ENCODE assay signal across 10 cellular contexts in genomic region chr7:1919539-1920265, GRCh38.
DNase-seq lines count a peak whose midpoint lies in the region; ATAC-seq, FAIRE-seq and TF ChIP-seq lines count a peak whose summit lies in the region.
"Had no signal": no experiment of that assay in that cellular context is flagged by ENCODE, and none has a peak within 500 bp of the region (broad histone marks: within the 10 kb centered on the region; RNA-seq: fewer than 3 reads in every experiment).

No MANE protein-coding gene starts in this region.

- TF ChIP-seq POLR2A in K562 (conservative IDR thresholded peaks at IDR 0.05): no peak

- ATAC-seq in Right ventricle myocardium inferior (peak; percentile 78), K562 (no peak), GM18502 (IDR thresholded peaks at IDR 0.05; ENCODE audit: poor library complexity, unreplicated experiment) (no peak), GM18861 (IDR thresholded peaks at IDR 0.05; ENCODE audit: unreplicated experiment) (no peak), GM19397 (IDR thresholded peaks at IDR 0.05; ENCODE audit: unreplicated experiment) (no peak)

- no peak for FAIRE-seq in K562 (lab: Jason Lieb, UNC)

- no TSS peak for BruUV-seq in K562 (replicated peaks; lab: Mats Ljungman, UMichigan)

- intact Hi-C loops in Right ventricle myocardium inferior (cut with DNase I): loop anchor here (10.0 kb wide), 1 partner anchor 105 kb away; no protein-coding TSS in a partner anchor
- intact Hi-C loops in cardiac septum (cut with DNase I): no loop called here
- intact Hi-C loops in K562 (cut with micrococcal nuclease): no loop called here

- H3K27me3 ChIP-seq in K562 (ENCODE audit: control insufficient read depth in 2 of 2, insufficient read depth in 2 of 2, low read length in 2 of 2): no peaks in the 10 kb centered on the region
- no peaks in the 10 kb centered on the region for H3K27me3 ChIP-seq in SJCRH30
- H3K27me3 ChIP-seq: breast epithelium had no signal

- H3K27ac ChIP-seq in K562 (ENCODE audit: extremely low read depth, low read depth, low read length) (no peak overlapping the region), SJCRH30 (no peak overlapping the region)
- H3K27ac ChIP-seq: breast epithelium had no signal

- no peak for TF ChIP-seq EP300 in K562 (IDR thresholded peaks at IDR 0.05; ENCODE audit: low read length)

- H4K20me1 ChIP-seq in K562 (replicated peaks; ENCODE audit: control insufficient read depth, insufficient read depth, low read length): no peaks in the 10 kb centered on the region

- DNase-seq in Right ventricle myocardium inferior (ENCODE audit: missing footprints) (peak; percentile 74), cardiac septum (ENCODE audit: low spot score) (no peak), K562 (ENCODE audit: extremely low read depth in 1 of 4, low spot score in 3 of 4) (no peak), midbrain (lab: John Stamatoyannopoulos, UW) (peak; percentile 79), SJCRH30 (no peak)
- DNase-seq: SHP77 had no signal

- H3K4me2 ChIP-seq in K562 (ENCODE audit: insufficient read depth, low read length): no peak overlapping the region

- H3K4me1 ChIP-seq in K562 (replicated peaks in 1 of 2; ENCODE audit: control insufficient read depth in 2 of 2, insufficient read depth in 2 of 2, low read length in 2 of 2) (peaks cover 0 to 54% of the 10 kb centered on the region in 2 experiments; a peak in 2 of 5 replicates), SJCRH30 (no peaks in the 10 kb centered on the region)
- H3K4me1 ChIP-seq: breast epithelium had no signal

- H3K9me1 ChIP-seq in K562 (ENCODE audit: control insufficient read depth, insufficient read depth, low read length): peaks cover 3% of the 10 kb centered on the region

- in situ Hi-C loops in K562 (cut with MboI): no loop called here

- H3K4me3 ChIP-seq in K562 (no peak overlapping the region), SJCRH30 (no peak overlapping the region)

- TF ChIP-seq RAD21 in K562 (CRISPR knock-in tag; conservative IDR thresholded peaks at IDR 0.05 in 1 of 2, IDR thresholded peaks at IDR 0.05 in 1 of 2): no peak

- POLR2A ChIA-PET in K562 (lab: Yijun Ruan, JAX): interaction anchor here (0.5 kb wide), 1 partner anchor 20 kb away, joined by 4 read pairs; no protein-coding TSS in a partner anchor

- CTCF ChIA-PET in K562 (lab: Yijun Ruan, JAX; ENCODE audit: low intra/inter-chr PET ratio): no interaction called here

- TF ChIP-seq CTCF in K562 (IDR thresholded peaks at IDR 0.05 in 2 of 3, conservative IDR thresholded peaks at IDR 0.05 in 1 of 3; ENCODE audit: insufficient read depth in 2 of 3, low read depth in 1 of 3, low read length in 3 of 3): no peak

- H2AFZ ChIP-seq in K562 (ENCODE audit: low read depth, low read length): no peak overlapping the region

- peak overlapping the region in 1 of 2 experiments; percentile 58; a peak in 2 of 4 replicates for H3K9ac ChIP-seq in K562 (ENCODE audit: insufficient read depth in 1 of 2, low read depth in 2 of 2, low read length in 2 of 2)

- no peaks in the 10 kb centered on the region for H3K9me3 ChIP-seq in K562 (replicated peaks; ENCODE audit: control insufficient read depth, insufficient read depth, low read depth, low read length)
- H3K9me3 ChIP-seq in SJCRH30 (replicated peaks): no peaks in the 10 kb centered on the region
- H3K9me3 ChIP-seq: breast epithelium had no signal

- H3K36me3 ChIP-seq in K562 (ENCODE audit: control insufficient read depth, insufficient read depth, low read length) (0 out of 3 replicates have a peak, but pooled peaks cover 6% of the 10 kb centered on the region), SJCRH30 (no peaks in the 10 kb centered on the region)
- H3K36me3 ChIP-seq: breast epithelium had no signal

- no peaks in the 10 kb centered on the region for H3K79me2 ChIP-seq in K562 (ENCODE audit: control insufficient read depth, insufficient read depth, low read length)

- 78% methylated on average over 16 of the region's 22 CpGs for WGBS in K562 (ENCODE audit: insufficient coverage, low coverage, missing lambda C conversion rate)

TF ChIP-seq in K562, 482 proteins besides CTCF, POLR2A, EP300 and RAD21:
- no peak for TF ChIP-seq ZNF253 (CRISPR knock-in tag; conservative IDR thresholded peaks at IDR 0.05)
- TF ChIP-seq TFAP4 (CRISPR knock-in tag; IDR thresholded peaks at IDR 0.05; ENCODE audit: borderline replicate concordance): peak; percentile 13; the same call in 1 of the 2 replicates
- TF ChIP-seq TGIF2 (CRISPR knock-in tag; IDR thresholded peaks at IDR 0.05): no peak
- TF ChIP-seq IRF9 (tag; IDR thresholded peaks at IDR 0.05): no peak
TF ChIP-seq in K562: peak in this region for 1.

Comparison
In these comparisons a context has a peak if more than half of its experiments do, and no peak if none do; other contexts are left out.
1. DNase-seq: peak in Right ventricle myocardium inferior (single experiment) and midbrain (single experiment); none in cardiac septum (single experiment), K562 (0 of 4) and SJCRH30 (0 of 2).